ENCODE assay signal across 8 cellular contexts in the genomic region with DNA sequence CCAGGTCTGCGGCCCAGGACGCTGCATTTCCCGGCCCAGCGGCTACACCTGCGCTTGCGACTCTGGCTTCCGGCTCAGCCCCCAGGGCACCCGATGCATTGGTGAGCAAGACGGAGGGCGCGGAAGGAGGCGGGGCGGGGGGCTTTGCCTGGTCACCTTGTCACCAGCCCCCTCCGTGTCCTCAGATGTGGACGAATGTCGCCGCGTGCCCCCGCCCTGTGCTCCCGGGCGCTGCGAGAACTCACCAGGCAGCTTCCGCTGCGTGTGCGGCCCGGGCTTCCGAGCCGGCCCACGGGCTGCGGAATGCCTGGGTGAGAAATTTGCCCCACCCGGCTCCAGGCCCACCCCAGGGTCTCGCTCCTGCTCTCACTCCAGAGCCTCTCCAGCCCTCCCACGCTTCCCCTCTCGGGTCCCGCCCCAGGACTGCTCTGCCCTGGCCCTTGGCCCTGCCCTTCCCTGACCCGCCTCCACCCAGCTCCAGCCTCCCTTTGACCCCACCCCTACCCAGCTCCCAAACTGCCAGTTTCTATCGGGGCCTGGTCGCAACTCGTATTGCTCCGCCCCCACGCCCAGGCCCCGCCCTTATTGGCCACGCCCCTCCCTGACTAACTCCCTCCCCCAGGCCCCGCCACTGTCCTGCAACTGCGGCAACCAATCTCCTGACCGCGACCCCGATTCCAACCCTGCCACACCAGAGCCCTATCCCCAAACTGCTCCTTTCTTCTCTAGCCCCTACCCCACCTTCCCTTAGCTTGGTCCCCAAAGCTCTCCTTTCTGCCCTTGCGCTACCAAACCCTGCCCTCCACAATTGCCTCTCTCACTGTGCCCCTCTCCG. TPM values are rescaled to one million over a fixed set of nuclear protein-coding genes. Genes with fewer than 3 reads are reported as not detected.
A peak's percentile ranks its signal among the peaks of the same experiment; 100 is the strongest.
DNase-seq lines count a peak whose midpoint lies in the region; ATAC-seq and TF ChIP-seq lines count a peak whose summit lies in the region.

No MANE protein-coding gene starts in this region.

- H3K4me1 ChIP-seq in iPS-15b (ENCODE audit: control insufficient read depth, insufficient read depth, low read length) (peaks cover 4% of the 10 kb centered on the region), smooth muscle cell (ENCODE audit: low read depth) (peaks cover 25% of the 10 kb centered on the region)

- peak; percentile 52 for ATAC-seq in GM19395 (IDR thresholded peaks at IDR 0.05; ENCODE audit: unreplicated experiment)

- H2AFZ ChIP-seq in smooth muscle cell (ENCODE audit: low read depth), result no peak overlapping the region

- DNase-seq in C1 segment of cervical spinal cord (lab: John Stamatoyannopoulos, UW) (peak in 10 of 14 donors; percentile 19 to 73 (median 40)), T-helper 22 cell (ENCODE audit: low read depth) (peak; percentile 74), astrocyte of the hippocampus (ENCODE audit: low read depth, low spot score) (peak; percentile 86), smooth muscle cell (lab: John Stamatoyannopoulos, UW; ENCODE audit: unreplicated experiment) (peak; percentile 79), WERI-Rb-1 (no peak)

- H3K4me1 Mint-ChIP-seq in IgD-negative memory B cell, result peaks cover 18 to 43% (median 29%) of the 10 kb centered on the region in 3 donors

- peaks cover 64% of the 10 kb centered on the region for H3K27me3 ChIP-seq in iPS-15b (ENCODE audit: control insufficient read depth, insufficient read depth, low read length)
- H3K27me3 ChIP-seq in smooth muscle cell (ENCODE audit: low read depth), result no peaks in the 10 kb centered on the region
- no peaks in the 10 kb centered on the region for H3K27me3 ChIP-seq in WERI-Rb-1 (ENCODE audit: insufficient read depth, low read depth, severe bottlenecking)

- H3K36me3 Mint-ChIP-seq in IgD-negative memory B cell, result no peaks in the 10 kb centered on the region

- H3K4me3 ChIP-seq in iPS-15b (ENCODE audit: low read depth, low read length) (peak overlapping the region; percentile 69), smooth muscle cell (peak overlapping the region; percentile 46), WERI-Rb-1 (ENCODE audit: low read depth, low read length) (no peak overlapping the region)

- no peaks in the 10 kb centered on the region for H3K27me3 Mint-ChIP-seq in IgD-negative memory B cell

- peaks cover 13% of the 10 kb centered on the region for H3F3A ChIP-seq in smooth muscle cell (ENCODE audit: low read depth)

- H3K79me2 ChIP-seq in smooth muscle cell (ENCODE audit: low read depth), result no peaks in the 10 kb centered on the region

- H3K27ac Mint-ChIP-seq in IgD-negative memory B cell, result peak overlapping the region; percentile 46 to 97 (median 68)

- TF ChIP-seq CTCF in smooth muscle cell (IDR thresholded peaks at IDR 0.05; ENCODE audit: borderline replicate concordance, insufficient read depth, poor library complexity, severe bottlenecking), result no peak
- no peak for TF ChIP-seq CTCF in WERI-Rb-1 (IDR thresholded peaks at IDR 0.05; ENCODE audit: low read depth, low read length)

- no peaks in the 10 kb centered on the region for H3K36me3 ChIP-seq in iPS-15b (ENCODE audit: control insufficient read depth, insufficient read depth, low read length)
- H3K36me3 ChIP-seq in smooth muscle cell (ENCODE audit: low read depth), result no peaks in the 10 kb centered on the region
- peaks cover 59% of the 10 kb centered on the region for H3K36me3 ChIP-seq in WERI-Rb-1

- H3K4me2 ChIP-seq in smooth muscle cell, result peak overlapping the region; percentile 81

- no peaks in the 10 kb centered on the region for H3K9me3 Mint-ChIP-seq in IgD-negative memory B cell

- H3K9me3 ChIP-seq in iPS-15b (ENCODE audit: control insufficient read depth, insufficient read depth, low read length), result no peaks in the 10 kb centered on the region
- H3K9me3 ChIP-seq in smooth muscle cell (replicated peaks; ENCODE audit: low read depth), result no peaks in the 10 kb centered on the region
- H3K9me3 ChIP-seq in WERI-Rb-1 (ENCODE audit: severe bottlenecking), result no peaks in the 10 kb centered on the region

- H3K9ac ChIP-seq in iPS-15b (ENCODE audit: low read depth, low read length) (no peak overlapping the region), smooth muscle cell (ENCODE audit: low read depth) (no peak overlapping the region)

- H4K20me1 ChIP-seq in smooth muscle cell (ENCODE audit: low read depth), result no peaks in the 10 kb centered on the region

- H3K27ac ChIP-seq in smooth muscle cell (ENCODE audit: low read depth) (no peak overlapping the region), WERI-Rb-1 (no peak overlapping the region)

- WGBS in smooth muscle cell (ENCODE audit: low lambda C conversion rate), result 3% methylated on average over 37 of the region's 50 CpGs

- peak overlapping the region; percentile 83 to 93 (median 87) for H3K4me3 Mint-ChIP-seq in IgD-negative memory B cell

RNA-seq across cellular contexts. Expression of a gene that starts 8.6 kb away (rescaled TPM):
- polyA plus RNA-seq in IgD-negative memory B cell (22.1 TPM), smooth muscle cell (170 and 188 TPM in 2 replicates)
- total RNA-seq in smooth muscle cell, result 28.5 and 38.5 TPM in 2 replicates

RNA-seq across cellular contexts. Expression of a gene that starts 33.1 kb away (rescaled TPM):
- polyA plus RNA-seq in IgD-negative memory B cell (210 TPM), smooth muscle cell (90.8 and 102 TPM in 2 replicates)
- 38.8 and 40.9 TPM in 2 replicates for total RNA-seq in smooth muscle cell
